Comparison of ENCODE assay signal across 6 cellular contexts in the genomic region with DNA sequence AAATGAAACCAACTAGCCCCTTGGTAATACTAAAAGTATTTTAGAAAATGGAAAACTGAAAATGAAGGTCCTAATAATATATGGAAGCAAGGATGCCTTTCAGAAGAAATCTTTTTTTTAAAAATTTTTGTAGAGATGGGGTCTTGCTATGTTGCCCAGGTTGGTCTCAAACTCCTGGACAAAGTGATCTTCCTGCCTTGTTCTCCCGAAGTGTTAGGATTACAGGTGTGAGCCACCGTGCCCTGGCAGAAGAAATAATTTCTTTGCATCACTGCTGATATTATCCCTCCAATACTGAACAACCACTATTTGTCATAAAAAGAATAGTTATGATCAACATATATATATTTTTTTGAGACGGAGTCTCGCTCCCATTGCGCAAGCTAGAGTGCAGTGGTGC.
"Had no signal": no experiment of that assay in that cellular context is flagged by ENCODE, and none has a peak within 500 bp of the region (broad histone marks: within the 10 kb centered on the region; RNA-seq: fewer than 3 reads in every experiment).

No MANE protein-coding gene starts in this region.

- FAIRE-seq: HTR-8/SVneo had no signal

- H3K4me2 ChIP-seq: KMS-11 had no signal

- H3K27ac ChIP-seq: HL-60, KMS-11 had no signal

- DNase-seq: IMR-90, KBM-7, KG1 had no signal

- H3K9ac ChIP-seq: KMS-11 had no signal
